1 cellular context compared by ENCODE assay signal in genomic region chr17:38885044-38885727, GRCh38.
TF ChIP-seq lines count a peak whose summit lies in the region.

No MANE protein-coding gene starts in this region.

TF ChIP-seq in IMR-90, 13 proteins besides CTCF, POLR2A, EP300 and RAD21:
- no peak for TF ChIP-seq SMC3 (IDR thresholded peaks at IDR 0.05; ENCODE audit: low read depth, low read length)
- no peak for TF ChIP-seq RCOR1 (IDR thresholded peaks at IDR 0.05; ENCODE audit: insufficient replicate concordance, low read length)
- no peak for TF ChIP-seq NFE2L2 (IDR thresholded peaks at IDR 0.05; ENCODE audit: low read depth, low read length)
- TF ChIP-seq FOS (IDR thresholded peaks at IDR 0.05; ENCODE audit: low read depth, low read length): no peak
- no peak for TF ChIP-seq MAFK (IDR thresholded peaks at IDR 0.05; ENCODE audit: low read depth, low read length)
- no peak for TF ChIP-seq ELK1 (IDR thresholded peaks at IDR 0.05; ENCODE audit: borderline replicate concordance, low read depth, low read length)
- no peak for TF ChIP-seq CEBPB (IDR thresholded peaks at IDR 0.05; ENCODE audit: low read depth, low read length)
- TF ChIP-seq RFX5 (IDR thresholded peaks at IDR 0.05; ENCODE audit: low read depth, low read length): no peak
- TF ChIP-seq BHLHE40 (IDR thresholded peaks at IDR 0.05; ENCODE audit: low read depth, low read length): no peak
- no peak for TF ChIP-seq CHD1 (IDR thresholded peaks at IDR 0.05; ENCODE audit: low read depth, low read length)
- TF ChIP-seq MAZ (IDR thresholded peaks at IDR 0.05; ENCODE audit: borderline replicate concordance, low read depth, low read length): no peak
- TF ChIP-seq MXI1 (IDR thresholded peaks at IDR 0.05; ENCODE audit: borderline replicate concordance, low read depth, low read length): no peak
- no peak for TF ChIP-seq USF2 (IDR thresholded peaks at IDR 0.05; ENCODE audit: low read depth, low read length)
